Comparison of ENCODE assay signal across 32 cellular contexts in genomic region chr2:228840743-228841114, GRCh38.
"Had no signal": no experiment of that assay in that cellular context is flagged by ENCODE, and none has a peak within 500 bp of the region (broad histone marks: within the 10 kb centered on the region; RNA-seq: fewer than 3 reads in every experiment).

No MANE protein-coding gene starts in this region.

- H3K27ac Mint-ChIP-seq: activated B cell treated with CpG ODN at 0.5 μM for 24 hours; activated CD8-positive, alpha-beta T cell treated with anti-CD3 and anti-CD28 coated beads for 36 hours; activated naive CD8-positive, alpha-beta T cell; activated T-helper 17 cell treated with anti-CD3 and anti-CD28 coated beads, Interleukin-2, amount 50 U/mL, for 72 hours; effector memory CD8-positive, alpha-beta T cell; T-helper 17 cell; T-helper 2 cell treated with Interferon-gamma antibody and Interleukin-4, amounts not matched to agents 5 μg/mL and 100 μg/mL, for 36 hours had no signal

- H3K4me1 Mint-ChIP-seq: activated B cell treated with CpG ODN at 0.5 μM for 24 hours; activated T-helper 17 cell treated with anti-CD3 and anti-CD28 coated beads, Interleukin-2, amount 50 U/mL, for 72 hours; central memory CD8-positive, alpha-beta T cell; T-helper 17 cell had no signal

- H3K27me3 Mint-ChIP-seq: activated B cell treated with CpG ODN at 0.5 μM for 24 hours; activated CD8-positive, alpha-beta T cell treated with anti-CD3 and anti-CD28 coated beads for 36 hours; activated naive CD8-positive, alpha-beta T cell; activated T-helper 17 cell treated with anti-CD3 and anti-CD28 coated beads, Interleukin-2, amount 50 U/mL, for 72 hours; central memory CD8-positive, alpha-beta T cell; effector memory CD8-positive, alpha-beta T cell; T-helper 17 cell had no signal

- H3K4me1 ChIP-seq: adrenal gland, esophagus squamous epithelium had no signal

- ATAC-seq: activated CD4-positive, CD25-positive, alpha-beta regulatory T cell treated with anti-CD3 and anti-CD28 coated beads, Interleukin-2, amount 50 U/mL, for 24 hours; activated CD8-positive, alpha-beta T cell treated with anti-CD3 and anti-CD28 coated beads for 36 hours; activated T-cell treated with anti-CD3 and anti-CD28 coated beads, Interleukin-2, amount 50 U/mL, for 4 hours; activated T-helper 17 cell treated with anti-CD3 and anti-CD28 coated beads, Interleukin-2, amount 50 U/mL, for 72 hours; body of pancreas; effector memory CD8-positive, alpha-beta T cell; T-helper 17 cell had no signal

- DNase-seq: activated B cell treated with CpG ODN at 0.5 μM for 24 hours; activated CD4-positive, alpha-beta T cell treated with anti-CD3 and anti-CD28 coated beads for 48 hours; activated CD4-positive, alpha-beta T cell treated with anti-CD3 and anti-CD28 coated beads, Interleukin-2, amount 50 U/mL, for 1 hour; activated CD4-positive, alpha-beta T cell treated with anti-CD3 and anti-CD28 coated beads, Interleukin-2, amount 50 U/mL, for 48 hours; activated CD8-positive, alpha-beta memory T cell treated with anti-CD3 and anti-CD28 coated beads for 24 hours; activated CD8-positive, alpha-beta T cell treated with anti-CD3 and anti-CD28 coated beads for 36 hours; activated effector memory CD4-positive, alpha-beta T cell treated with Interleukin-2 at 50 U/mL for 16 hours; activated gamma-delta T cell treated with Interleukin-2 at 50 U/mL for 16 hours; activated naive CD4-positive, alpha-beta T cell treated with anti-CD3 and anti-CD28 coated beads, Interleukin-2, amount 50 U/mL, for 16 hours; activated naive CD4-positive, alpha-beta T cell treated with Interleukin-2 at 50 U/mL for 16 hours; activated T-cell treated with anti-CD3 and anti-CD28 coated beads, Interleukin-2, amount 50 U/mL, for 4 hours; adrenal gland; amygdala; aorta; body of pancreas; dermis blood vessel endothelial cell; effector CD4-positive, alpha-beta T cell; effector memory CD8-positive, alpha-beta T cell; erythroblast; esophagus squamous epithelium; foreskin melanocyte; T-helper 1 cell; T-helper 17 cell; T1000; WERI-Rb-1 had no signal

- H3K9me3 Mint-ChIP-seq: activated B cell treated with CpG ODN at 0.5 μM for 24 hours; activated T-cell treated with anti-CD3 and anti-CD28 coated beads, Interleukin-2, amount 50 U/mL, for 4 hours had no signal

- H3K4me3 Mint-ChIP-seq: activated B cell treated with CpG ODN at 0.5 μM for 24 hours; activated CD8-positive, alpha-beta T cell treated with anti-CD3 and anti-CD28 coated beads for 36 hours; activated naive CD8-positive, alpha-beta T cell; activated T-cell treated with anti-CD3 and anti-CD28 coated beads, Interleukin-2, amount 50 U/mL, for 4 hours; activated T-helper 17 cell treated with anti-CD3 and anti-CD28 coated beads, Interleukin-2, amount 50 U/mL, for 72 hours; central memory CD8-positive, alpha-beta T cell; effector memory CD8-positive, alpha-beta T cell; T-helper 17 cell; T-helper 2 cell treated with Interferon-gamma antibody and Interleukin-4, amounts not matched to agents 5 μg/mL and 100 μg/mL, for 36 hours had no signal

- H3K9me3 ChIP-seq: adrenal gland, body of pancreas, esophagus squamous epithelium had no signal

- H3K36me3 Mint-ChIP-seq: activated naive CD8-positive, alpha-beta T cell had no signal

- H3K4me3 ChIP-seq: adrenal gland, body of pancreas, cardiac muscle cell, coronary artery, esophagus squamous epithelium had no signal

- H3K27ac ChIP-seq: body of pancreas, cardiac muscle cell, WERI-Rb-1 had no signal

- H3K27me3 ChIP-seq: adrenal gland, body of pancreas, cardiac muscle cell, esophagus squamous epithelium had no signal

- H3K36me3 ChIP-seq: adrenal gland, cardiac muscle cell, esophagus squamous epithelium, WERI-Rb-1 had no signal
